In genomic region chr15:71677766-71678165, GRCh38 we compare ENCODE assay signal across 1 cellular context.
TF ChIP-seq lines count a peak whose summit lies in the region.

No MANE protein-coding gene starts in this region.

TF ChIP-seq in liver, 16 proteins besides CTCF, POLR2A, EP300 and RAD21 (continued from another document):
- TF ChIP-seq REST (IDR thresholded peaks at IDR 0.05) (no peak), SP1 (IDR thresholded peaks at IDR 0.05) (no peak), HNF4A (conservative IDR thresholded peaks at IDR 0.05) (no peak), HNF4G (IDR thresholded peaks at IDR 0.05) (no peak)
